ENCODE assay signal across 28 cellular contexts in genomic region chr9:91560301-91560700, GRCh38.
DNase-seq lines count a peak whose midpoint lies in the region; ATAC-seq, FAIRE-seq and TF ChIP-seq lines count a peak whose summit lies in the region.
"Had no signal": no experiment of that assay in that cellular context is flagged by ENCODE, and none has a peak within 500 bp of the region (broad histone marks: within the 10 kb centered on the region; RNA-seq: fewer than 3 reads in every experiment).

No MANE protein-coding gene starts in this region.

- peaks cover 3% of the 10 kb centered on the region; the same call in 1 of the 2 replicates for H3K27me3 Mint-ChIP-seq in WTC11 (ENCODE audit: low read depth)

- H3K4me1 ChIP-seq in mesodermal cell (ENCODE audit: control insufficient read depth, insufficient read depth, low read length, poor library complexity, severe bottlenecking) = peaks cover 3% of the 10 kb centered on the region
- H3K4me1 ChIP-seq: upper lobe of left lung had no signal

- H3K9me3 Mint-ChIP-seq in WTC11 = no peaks in the 10 kb centered on the region; the same call in 1 of the 2 replicates
- H3K9me3 Mint-ChIP-seq: activated CD4-positive, alpha-beta T cell treated with anti-CD3 and anti-CD28 coated beads, Interleukin-2, amount 10 ng/mL, durations not matched to agents 7 days and 5 days; activated naive CD4-positive, alpha-beta T cell treated with anti-CD3 and anti-CD28 coated beads, Interleukin-2, amount 50 U/mL, for 24 hours; effector memory CD8-positive, alpha-beta T cell; stimulated activated naive CD8-positive, alpha-beta T cell treated with anti-CD3 and anti-CD28 coated beads, Interleukin-15, amount 100 ng/mL, for 72 hours; T-helper 2 cell treated with Interferon-gamma antibody and Interleukin-4, amounts not matched to agents 5 μg/mL and 100 μg/mL, for 36 hours had no signal

- no peaks in the 10 kb centered on the region for H3K36me3 Mint-ChIP-seq in WTC11
- H3K36me3 Mint-ChIP-seq: activated CD8-positive, alpha-beta memory T cell treated with anti-CD3 and anti-CD28 coated beads, Interleukin-2, amount 10 ng/mL, durations not matched to agents 7 days and 5 days; activated naive CD4-positive, alpha-beta T cell treated with anti-CD3 and anti-CD28 coated beads, Interleukin-2, amount 50 U/mL, for 24 hours; naive B cell had no signal

- DNase-seq in BJ (ENCODE audit: low read depth) (peak; percentile 47), WTC11 (ENCODE audit: low spot score) (no peak), fibroblast of pulmonary artery (ENCODE audit: low read depth) (peak; percentile 35), frontal cortex (ENCODE audit: low spot score in 2 of 2) (no peak), NCI-H1092 treated with DMSO at 0.1 percent for 48 hours (lab: John Stamatoyannopoulos, UW) (no peak)
- DNase-seq in activated effector memory CD4-positive, alpha-beta T cell treated with Interleukin-2 at 50 U/mL for 16 hours = no peak
- DNase-seq: ACHN; activated CD4-positive, alpha-beta T cell treated with anti-CD3 and anti-CD28 coated beads, Interleukin-2, amount 10 ng/mL, durations not matched to agents 7 days and 5 days; activated CD8-positive, alpha-beta memory T cell treated with anti-CD3 and anti-CD28 coated beads, Interleukin-2, amount 10 ng/mL, durations not matched to agents 7 days and 5 days; effector memory CD8-positive, alpha-beta T cell; HCEC 1CT; heart right ventricle; MG63; naive B cell; NCI-H1417 treated with DMSO at 0.1 percent for 48 hours; NCI-H524; nucleus accumbens; retina; stimulated activated CD4-positive, alpha-beta T cell treated with anti-CD3 and anti-CD28 coated beads, Interleukin-12 subunit alpha, Interleukin-12 subunit beta, amount 100 ng/mL, for 4 hours; stimulated activated CD4-positive, alpha-beta T cell treated with anti-CD3 and anti-CD28 coated beads, Interleukin-4, amount 100 ng/mL, for 4 hours; stimulated activated naive CD8-positive, alpha-beta T cell treated with anti-CD3 and anti-CD28 coated beads, Interleukin-15, amount 100 ng/mL, for 72 hours; upper lobe of left lung had no signal

- peaks cover 48% of the 10 kb centered on the region for H3K4me1 Mint-ChIP-seq in WTC11
- H3K4me1 Mint-ChIP-seq: activated CD4-positive, alpha-beta T cell treated with anti-CD3 and anti-CD28 coated beads, Interleukin-2, amount 10 ng/mL, durations not matched to agents 7 days and 5 days; activated CD8-positive, alpha-beta memory T cell treated with anti-CD3 and anti-CD28 coated beads, Interleukin-2, amount 10 ng/mL, durations not matched to agents 7 days and 5 days; activated naive CD4-positive, alpha-beta T cell treated with anti-CD3 and anti-CD28 coated beads, Interleukin-2, amount 50 U/mL, for 24 hours; naive B cell; stimulated activated naive CD8-positive, alpha-beta T cell treated with anti-CD3 and anti-CD28 coated beads, Interleukin-15, amount 100 ng/mL, for 72 hours had no signal

- POLR2A ChIA-PET in BJ (lab: Charles Lee) = no interaction called here
- POLR2A ChIA-PET in WTC11 (lab: Charles Lee) = no interaction called here

- WGBS in mesodermal cell (ENCODE audit: insufficient coverage in 2 of 2), 2 experiments = no CpG with 5 or more reads among the region's 2 CpGs

- H3K4me3 ChIP-seq in BJ (ENCODE audit: low read depth, low read length) = no peak overlapping the region
- H3K4me3 ChIP-seq in fibroblast of pulmonary artery (replicated peaks; ENCODE audit: low read depth, low read length) = no peak overlapping the region
- no peak overlapping the region for H3K4me3 ChIP-seq in mesodermal cell (ENCODE audit: extremely low read depth, insufficient read depth, low read length, poor library complexity, severe bottlenecking)
- H3K4me3 ChIP-seq: heart right ventricle, MG63, upper lobe of left lung had no signal

- H3K27ac ChIP-seq in mesodermal cell (ENCODE audit: low read depth, low read length, severe bottlenecking) = peak overlapping the region; percentile 42
- H3K27ac ChIP-seq: C4-2B, heart right ventricle, upper lobe of left lung, VCaP had no signal

- CTCF ChIA-PET in BJ (lab: Yijun Ruan, JAX) = interaction anchor here (1.4 kb wide), 1 partner anchor 30 kb away, joined by 3 read pairs; no protein-coding TSS in a partner anchor
- CTCF ChIA-PET in WTC11 (lab: Charles Lee) = no interaction called here

- H3K4me3 Mint-ChIP-seq in WTC11 = no peak overlapping the region
- H3K4me3 Mint-ChIP-seq: activated CD4-positive, alpha-beta T cell treated with anti-CD3 and anti-CD28 coated beads, Interleukin-2, amount 10 ng/mL, durations not matched to agents 7 days and 5 days; activated CD8-positive, alpha-beta memory T cell treated with anti-CD3 and anti-CD28 coated beads, Interleukin-2, amount 10 ng/mL, durations not matched to agents 7 days and 5 days; activated naive CD4-positive, alpha-beta T cell treated with anti-CD3 and anti-CD28 coated beads, Interleukin-2, amount 50 U/mL, for 24 hours; effector memory CD8-positive, alpha-beta T cell; naive B cell; stimulated activated naive CD8-positive, alpha-beta T cell treated with anti-CD3 and anti-CD28 coated beads, Interleukin-15, amount 100 ng/mL, for 72 hours; T-helper 2 cell treated with Interferon-gamma antibody and Interleukin-4, amounts not matched to agents 5 μg/mL and 100 μg/mL, for 36 hours had no signal

- FAIRE-seq in frontal cortex (lab: Jason Lieb, UNC) = no peak

- no peaks in the 10 kb centered on the region for H3K27me3 ChIP-seq in BJ (ENCODE audit: control insufficient read depth, insufficient read depth, low read length)
- H3K27me3 ChIP-seq: heart right ventricle, MG63, upper lobe of left lung had no signal

- H3K36me3 ChIP-seq in BJ (ENCODE audit: control insufficient read depth, insufficient read depth, low read length) = no peaks in the 10 kb centered on the region
- H3K36me3 ChIP-seq in mesodermal cell (ENCODE audit: control insufficient read depth, insufficient read depth, low read length) = no peaks in the 10 kb centered on the region
- H3K36me3 ChIP-seq: heart right ventricle, MG63, upper lobe of left lung had no signal

- peak overlapping the region; percentile 72; the same call in 1 of the 2 replicates for H3K27ac Mint-ChIP-seq in WTC11
- H3K27ac Mint-ChIP-seq: activated CD4-positive, alpha-beta T cell treated with anti-CD3 and anti-CD28 coated beads, Interleukin-2, amount 10 ng/mL, durations not matched to agents 7 days and 5 days; activated CD8-positive, alpha-beta memory T cell treated with anti-CD3 and anti-CD28 coated beads, Interleukin-2, amount 10 ng/mL, durations not matched to agents 7 days and 5 days; activated naive CD4-positive, alpha-beta T cell treated with anti-CD3 and anti-CD28 coated beads, Interleukin-2, amount 50 U/mL, for 24 hours; effector memory CD8-positive, alpha-beta T cell; naive B cell; stimulated activated naive CD8-positive, alpha-beta T cell treated with anti-CD3 and anti-CD28 coated beads, Interleukin-15, amount 100 ng/mL, for 72 hours; T-helper 2 cell treated with Interferon-gamma antibody and Interleukin-4, amounts not matched to agents 5 μg/mL and 100 μg/mL, for 36 hours had no signal

- TF ChIP-seq CTCF in BJ (IDR thresholded peaks at IDR 0.05; ENCODE audit: insufficient read depth, low read depth, low read length) (no peak), WTC11 (IDR thresholded peaks at IDR 0.05) (no peak), fibroblast of pulmonary artery (IDR thresholded peaks at IDR 0.05; ENCODE audit: low read length, missing control alignments) (no peak)

- H3K9me3 ChIP-seq in mesodermal cell (ENCODE audit: control insufficient read depth, low read length) = peaks cover 1% of the 10 kb centered on the region
- H3K9me3 ChIP-seq: heart right ventricle, MG63, upper lobe of left lung had no signal

- ATAC-seq in WTC11 = no peak
- no peak for ATAC-seq in GM19452 (IDR thresholded peaks at IDR 0.05; ENCODE audit: unreplicated experiment)
- ATAC-seq: activated CD8-positive, alpha-beta memory T cell treated with anti-CD3 and anti-CD28 coated beads, Interleukin-2, amount 10 ng/mL, durations not matched to agents 7 days and 5 days; effector memory CD8-positive, alpha-beta T cell; heart right ventricle; stimulated activated naive CD8-positive, alpha-beta T cell treated with anti-CD3 and anti-CD28 coated beads, Interleukin-15, amount 100 ng/mL, for 72 hours had no signal

TF ChIP-seq in WTC11, 78 proteins besides CTCF, POLR2A, EP300 and RAD21 (continues in another document):
- TF ChIP-seq ZMAT4 (CRISPR knock-in tag; IDR thresholded peaks at IDR 0.05) (no peak), AR (CRISPR knock-in tag; IDR thresholded peaks at IDR 0.05) (no peak), NFATC4 (CRISPR knock-in tag; IDR thresholded peaks at IDR 0.05) (no peak), USF1 (CRISPR knock-in tag; IDR thresholded peaks at IDR 0.05) (no peak), TP53 (CRISPR knock-in tag; IDR thresholded peaks at IDR 0.05) (no peak)

Comparison
In these comparisons a context has a peak if more than half of its experiments do, and no peak if none do; other contexts are left out.
1. DNase-seq: peak in BJ (single experiment) and fibroblast of pulmonary artery (single experiment); none in WTC11 (single experiment), activated effector memory CD4-positive, alpha-beta T cell treated with Interleukin-2 at 50 U/mL for 16 hours (single experiment), frontal cortex (0 of 2) and NCI-H1092 treated with DMSO at 0.1 percent for 48 hours (single experiment).